1 cellular context compared by ENCODE assay signal in the genomic region with DNA sequence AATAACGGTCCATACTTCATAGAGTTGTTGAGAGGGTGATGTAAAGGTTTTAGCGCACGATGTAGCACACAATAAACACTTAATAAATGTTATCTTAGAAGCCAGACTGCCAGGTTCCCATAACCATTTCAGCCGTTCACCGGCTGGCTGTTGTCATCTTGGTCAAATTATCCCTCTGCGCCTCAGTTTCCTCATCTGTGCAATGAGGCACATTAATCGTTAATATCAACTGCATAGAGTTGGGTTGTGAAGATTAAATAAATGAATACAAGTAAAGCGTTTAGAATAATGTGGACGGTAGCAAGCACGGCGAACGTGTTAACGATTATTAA.
TF ChIP-seq lines count a peak whose summit lies in the region.

No MANE protein-coding gene starts in this region.

TF ChIP-seq in K562, 482 proteins besides CTCF, POLR2A, EP300 and RAD21 (continued from another document):
- TF ChIP-seq POU5F1 (IDR thresholded peaks at IDR 0.05; ENCODE audit: borderline replicate concordance, low read depth, low read length, partially characterized antibody) (no peak), BCOR (IDR thresholded peaks at IDR 0.05) (peak; percentile 68)
- TF ChIP-seq, protein P1, sequence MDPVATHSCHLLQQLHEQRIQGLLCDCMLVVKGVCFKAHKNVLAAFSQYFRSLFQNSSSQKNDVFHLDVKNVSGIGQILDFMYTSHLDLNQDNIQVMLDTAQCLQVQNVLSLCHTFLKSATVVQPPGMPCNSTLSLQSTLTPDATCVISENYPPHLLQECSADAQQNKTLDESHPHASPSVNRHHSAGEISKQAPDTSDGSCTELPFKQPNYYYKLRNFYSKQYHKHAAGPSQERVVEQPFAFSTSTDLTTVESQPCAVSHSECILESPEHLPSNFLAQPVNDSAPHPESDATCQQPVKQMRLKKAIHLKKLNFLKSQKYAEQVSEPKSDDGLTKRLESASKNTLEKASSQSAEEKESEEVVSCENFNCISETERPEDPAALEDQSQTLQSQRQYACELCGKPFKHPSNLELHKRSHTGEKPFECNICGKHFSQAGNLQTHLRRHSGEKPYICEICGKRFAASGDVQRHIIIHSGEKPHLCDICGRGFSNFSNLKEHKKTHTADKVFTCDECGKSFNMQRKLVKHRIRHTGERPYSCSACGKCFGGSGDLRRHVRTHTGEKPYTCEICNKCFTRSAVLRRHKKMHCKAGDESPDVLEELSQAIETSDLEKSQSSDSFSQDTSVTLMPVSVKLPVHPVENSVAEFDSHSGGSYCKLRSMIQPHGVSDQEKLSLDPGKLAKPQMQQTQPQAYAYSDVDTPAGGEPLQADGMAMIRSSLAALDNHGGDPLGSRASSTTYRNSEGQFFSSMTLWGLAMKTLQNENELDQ (CRISPR knock-in tag; IDR thresholded peaks at IDR 0.05; ENCODE audit: borderline replicate concordance): no peak; the same call in 1 of the 2 replicates
